Comparison of ENCODE assay signal across 7 cellular contexts in the genomic region with DNA sequence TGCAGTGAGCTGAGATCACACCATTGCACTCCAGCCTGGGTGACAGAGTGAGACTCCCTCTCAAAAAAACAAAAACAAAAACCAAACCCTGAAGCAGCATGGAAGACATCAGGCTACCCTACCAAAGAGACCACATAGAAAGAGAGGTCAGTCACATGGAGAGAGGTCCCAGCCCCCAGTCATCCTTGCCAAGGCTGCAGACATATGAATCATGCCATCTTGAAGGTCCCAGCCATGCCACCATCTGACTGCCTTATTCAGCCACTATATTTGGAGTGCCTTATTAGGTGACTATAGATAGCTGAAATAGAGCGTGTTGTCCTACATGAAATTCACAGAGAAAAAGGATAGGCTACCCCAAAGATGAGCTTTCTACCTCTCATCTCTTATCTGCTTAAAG. TPM values are rescaled to one million over a fixed set of nuclear protein-coding genes. Genes with fewer than 3 reads are reported as not detected.
"Had no signal": no experiment of that assay in that cellular context is flagged by ENCODE, and none has a peak within 500 bp of the region (broad histone marks: within the 10 kb centered on the region; RNA-seq: fewer than 3 reads in every experiment).

No MANE protein-coding gene starts in this region.

- H3K4me3 ChIP-seq: GM23338 had no signal

- H3K27ac Mint-ChIP-seq: GM23338, H9 had no signal

- H3K27ac ChIP-seq: HL-60 had no signal

- H3K4me2 ChIP-seq: GM23338 had no signal

- H3K27me3 Mint-ChIP-seq: IgD-negative memory B cell had no signal

- DNase-seq: H9, HCEC 1CT had no signal

- H3K36me3 Mint-ChIP-seq: IgD-negative memory B cell had no signal

- ATAC-seq: GM23338, HepG2 had no signal

- H2AFZ ChIP-seq: GM23338 had no signal

- H3K9me3 Mint-ChIP-seq: GM23338, H9, IgD-negative memory B cell had no signal

- H3K4me3 Mint-ChIP-seq: GM23338, H9, IgD-negative memory B cell had no signal

RNA-seq across cellular contexts. Expression of gene SPINK2, which starts 48.2 kb away (rescaled TPM):
- total RNA-seq: HepG2, HT1080 had no signal
- polyA plus RNA-seq: HepG2 had no signal
